Comparison of ENCODE assay signal across 8 cellular contexts in the genomic region with DNA sequence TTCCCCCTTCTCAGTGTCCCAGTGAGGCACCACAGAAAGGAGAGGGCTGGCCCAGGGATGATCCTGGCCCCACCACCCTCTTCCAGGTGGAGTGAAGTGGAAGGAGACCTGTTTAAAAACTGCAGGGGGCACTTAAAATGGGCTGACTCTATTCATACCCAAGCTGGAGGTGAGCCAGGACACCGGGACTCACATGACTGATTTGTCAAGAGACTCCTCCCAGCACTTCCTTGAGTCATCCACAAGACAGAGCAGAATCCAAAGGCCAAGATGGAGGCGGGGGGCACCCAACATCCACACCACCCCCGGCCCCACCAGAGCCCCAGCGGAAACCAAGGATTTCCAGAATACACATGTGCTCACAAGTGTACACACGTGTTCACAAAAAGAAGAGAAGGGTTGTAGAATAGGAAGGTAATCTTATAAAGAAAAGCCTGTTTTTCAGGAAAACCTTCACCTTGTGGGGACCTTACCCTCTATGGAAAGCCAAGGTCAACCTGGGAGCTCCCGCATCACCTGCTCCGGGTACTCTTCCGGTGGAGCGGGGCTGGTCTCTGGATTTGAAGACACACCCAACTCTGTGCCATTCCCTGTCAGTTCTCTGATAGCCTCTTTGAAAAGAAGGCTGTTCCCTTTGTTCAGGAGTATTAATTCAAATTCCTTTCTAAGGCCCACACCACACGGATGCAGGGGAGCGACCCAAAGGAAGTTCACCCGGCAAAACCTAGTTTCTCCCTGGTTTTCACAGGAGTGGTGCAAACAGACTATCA. TPM values are rescaled to one million over a fixed set of nuclear protein-coding genes. Genes with fewer than 3 reads are reported as not detected.
DNase-seq lines count a peak whose midpoint lies in the region; ATAC-seq, FAIRE-seq and TF ChIP-seq lines count a peak whose summit lies in the region.

No MANE protein-coding gene starts in this region.

- DNase-seq in HT1080 (ENCODE audit: low read depth) (peak; percentile 64), SJSA1 (ENCODE audit: low read depth in 1 of 2, low spot score in 2 of 2) (peak; percentile 33 to 65), left ventricle myocardium inferior (peak; percentile 55), small intestine (peak; percentile 89), GM20000 (ENCODE audit: low spot score) (no peak), NCI-H226 (no peak)

- 14 to 50% (median 33%) methylated on average over 12 of the region's 12 CpGs for WGBS in small intestine, 3 donors

- H3K36me3 ChIP-seq in SJSA1 (peaks cover 43% of the 10 kb centered on the region), left ventricle myocardium inferior (no peaks in the 10 kb centered on the region), small intestine (ENCODE audit: control insufficient read depth in 2 of 2, insufficient read depth in 2 of 2, low read length in 2 of 2) (no peaks in the 10 kb centered on the region)

- H3K9me3 ChIP-seq in SJSA1 (replicated peaks) (no peaks in the 10 kb centered on the region), left ventricle myocardium inferior (replicated peaks) (no peaks in the 10 kb centered on the region), small intestine (ENCODE audit: control insufficient read depth, low read depth) (no peaks in the 10 kb centered on the region)

- TF ChIP-seq CTCF in left ventricle myocardium inferior (IDR thresholded peaks at IDR 0.05; ENCODE audit: borderline replicate concordance) (no peak), GM20000 (IDR thresholded peaks at IDR 0.05; ENCODE audit: extremely low read depth, missing control alignments) (no peak)

- no peaks in the 10 kb centered on the region for H3K27me3 ChIP-seq in SJSA1 (replicated peaks)
- H3K27me3 ChIP-seq in left ventricle myocardium inferior (ENCODE audit: low read depth), result no peaks in the 10 kb centered on the region
- H3K27me3 ChIP-seq in small intestine (ENCODE audit: control insufficient read depth in 2 of 2, insufficient read depth in 2 of 2, low read length in 2 of 2), result no peaks in the 10 kb centered on the region

- H3K4me3 ChIP-seq in SJSA1, result no peak overlapping the region
- H3K4me3 ChIP-seq in left ventricle myocardium inferior, result no peak overlapping the region
- peak overlapping the region in 1 of 2 donors; percentile 34 for H3K4me3 ChIP-seq in small intestine (ENCODE audit: low read depth in 1 of 2, low read length in 2 of 2)

- H3K27ac ChIP-seq in SJSA1 (no peak overlapping the region), left ventricle myocardium inferior (replicated peaks) (peak overlapping the region; percentile 71), small intestine (ENCODE audit: low read depth in 1 of 2, low read length in 1 of 2) (peak overlapping the region; percentile 94 to 98)

- H3K4me1 ChIP-seq in SJSA1 (replicated peaks) (peaks cover 55% of the 10 kb centered on the region), left ventricle myocardium inferior (peaks cover 100% of the 10 kb centered on the region), small intestine (ENCODE audit: control insufficient read depth in 2 of 2, insufficient read depth in 1 of 2, low read depth in 1 of 2, low read length in 1 of 2) (peaks cover 10 to 37% of the 10 kb centered on the region in 2 donors)

- ATAC-seq in HG03175 (IDR thresholded peaks at IDR 0.05; ENCODE audit: unreplicated experiment), result no peak
- no peak for ATAC-seq in GM21529 (IDR thresholded peaks at IDR 0.05; ENCODE audit: unreplicated experiment)

- no peak for FAIRE-seq in small intestine (lab: Jason Lieb, UNC)

- intact Hi-C loops in left ventricle myocardium inferior (cut with micrococcal nuclease), result loop anchor here (10.0 kb wide), 1 partner anchor 105 kb away; no protein-coding TSS in a partner anchor

RNA-seq across cellular contexts. Expression of a gene that starts 10.9 kb away (rescaled TPM):
- 72.9 and 87.9 TPM in 2 replicates for total RNA-seq in HT1080 (2014; rRNA removed; shearing (Covaris generic))
- 70.1 and 75.2 TPM in 2 replicates for polyA plus RNA-seq in HT1080 (2015; cell fraction: cytosol; rRNA removed)
- 81.8 and 86.0 TPM in 2 replicates for polyA plus RNA-seq in HT1080 (2015; cell fraction: nucleus; rRNA removed)
- 63.2 and 75.4 TPM in 2 replicates for total RNA-seq in SJSA1 (2014; rRNA removed; shearing (Covaris generic))
- 29.1 TPM for total RNA-seq in left ventricle myocardium inferior
- polyA plus RNA-seq in small intestine, result 10 to 100 TPM; 38.1 to 52.6 (median 45.6) TPM

Comparison
In these comparisons a context has a peak if more than half of its experiments do, and no peak if none do; other contexts are left out.
1. DNase-seq: peak in HT1080 (single experiment), SJSA1 (2 of 2), left ventricle myocardium inferior (single experiment) and small intestine (single experiment); none in GM20000 (single experiment) and NCI-H226 (single experiment).